In the genomic region with DNA sequence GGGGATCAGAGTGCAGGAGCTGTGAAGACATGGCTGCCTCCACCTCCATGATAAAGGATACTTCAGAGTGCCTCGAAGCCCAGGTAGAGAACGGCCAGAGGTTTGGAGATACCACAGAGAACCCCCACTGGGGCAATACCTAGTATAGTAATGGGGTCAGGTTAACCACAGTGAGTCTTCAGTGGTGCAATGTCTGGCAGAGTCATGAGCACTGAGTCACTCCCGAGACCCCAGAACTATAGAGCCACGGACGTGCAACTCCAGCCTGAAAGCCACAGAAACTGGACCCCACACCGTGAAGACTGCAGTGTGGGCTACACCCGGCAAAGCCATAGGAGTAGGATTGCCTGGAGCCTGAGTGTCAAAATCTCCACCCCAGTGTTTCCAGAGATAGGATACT, we compare ENCODE assay signal across 21 cellular contexts.
DNase-seq lines count a peak whose midpoint lies in the region; ATAC-seq, FAIRE-seq and TF ChIP-seq lines count a peak whose summit lies in the region.
"Had no signal": no experiment of that assay in that cellular context is flagged by ENCODE, and none has a peak within 500 bp of the region (broad histone marks: within the 10 kb centered on the region; RNA-seq: fewer than 3 reads in every experiment).

No MANE protein-coding gene starts in this region.

- no peak for ATAC-seq in GM21576 (IDR thresholded peaks at IDR 0.05; ENCODE audit: unreplicated experiment)
- ATAC-seq: GM23338 had no signal

- no peaks in the 10 kb centered on the region for H4K20me1 ChIP-seq in astrocyte (ENCODE audit: insufficient read depth, low read length)

- H3K4me2 ChIP-seq in astrocyte (ENCODE audit: low read length): no peak overlapping the region
- H3K4me2 ChIP-seq: GM23338 had no signal

- no peak overlapping the region for H3K27ac Mint-ChIP-seq in astrocyte (ENCODE audit: unreplicated experiment)
- no peak overlapping the region for H3K27ac Mint-ChIP-seq in nephron progenitor cell
- H3K27ac Mint-ChIP-seq: CD4-positive, CD25-positive, alpha-beta regulatory T cell; CD8-positive, alpha-beta memory T cell; GM23338 had no signal

- peak; percentile 14 for DNase-seq in NB4 (ENCODE audit: low read depth)
- peak; percentile 10 for DNase-seq in astrocyte (ENCODE audit: low read depth)
- peak; percentile 6 for DNase-seq in iris pigment epithelial cell (ENCODE audit: low read depth)
- no peak for DNase-seq in NCI-H748 (lab: John Stamatoyannopoulos, UW; ENCODE audit: unreplicated experiment)
- no peak for DNase-seq in tibial artery
- DNase-seq in nephron progenitor cell: no peak
- DNase-seq: ACHN; BE2C; C1 segment of cervical spinal cord; CD4-positive, CD25-positive, alpha-beta regulatory T cell; CD8-positive, alpha-beta memory T cell; COR-L47; DMS 273 treated with DMSO at 0.1 percent for 48 hours; DMS53; DND-41; H7 had no signal

- H3K79me2 ChIP-seq in astrocyte (ENCODE audit: insufficient read depth, low read length): no peaks in the 10 kb centered on the region

- H3K36me3 Mint-ChIP-seq in astrocyte (ENCODE audit: low read depth, unreplicated experiment) (no peaks in the 10 kb centered on the region), nephron progenitor cell (ENCODE audit: low read depth) (no peaks in the 10 kb centered on the region)
- H3K36me3 Mint-ChIP-seq: CD4-positive, CD25-positive, alpha-beta regulatory T cell; CD8-positive, alpha-beta memory T cell had no signal

- no peak overlapping the region for H3K4me3 ChIP-seq in NB4 (ENCODE audit: low read depth, low read length)
- no peak overlapping the region for H3K4me3 ChIP-seq in astrocyte (ENCODE audit: insufficient read depth, low read depth, low read length)
- no peak overlapping the region for H3K4me3 ChIP-seq in tibial artery
- H3K4me3 ChIP-seq: GM23338 had no signal

- H3K27ac ChIP-seq in astrocyte (ENCODE audit: low read depth, low read length) (no peak overlapping the region), tibial artery (no peak overlapping the region)

- no peak overlapping the region for H2AFZ ChIP-seq in astrocyte (ENCODE audit: low read depth, low read length)
- H2AFZ ChIP-seq: GM23338 had no signal

- H3K4me1 ChIP-seq in astrocyte (ENCODE audit: insufficient read depth, low read length): no peaks in the 10 kb centered on the region
- H3K4me1 ChIP-seq in tibial artery: no peaks in the 10 kb centered on the region
- H3K4me1 ChIP-seq: BE2C had no signal

- H3K4me1 Mint-ChIP-seq in astrocyte (ENCODE audit: low read depth, unreplicated experiment): no peaks in the 10 kb centered on the region
- no peaks in the 10 kb centered on the region for H3K4me1 Mint-ChIP-seq in nephron progenitor cell
- H3K4me1 Mint-ChIP-seq: CD4-positive, CD25-positive, alpha-beta regulatory T cell; CD8-positive, alpha-beta memory T cell; GM23338 had no signal

- TF ChIP-seq CTCF in NB4 (IDR thresholded peaks at IDR 0.05; ENCODE audit: low read depth, low read length) (no peak), astrocyte (IDR thresholded peaks at IDR 0.05; ENCODE audit: insufficient read depth, low read depth, low read length) (no peak), tibial artery (IDR thresholded peaks at IDR 0.05) (no peak), nephron progenitor cell (IDR thresholded peaks at IDR 0.05) (no peak)

- peaks cover 2% of the 10 kb centered on the region for H3K9me3 Mint-ChIP-seq in astrocyte (ENCODE audit: unreplicated experiment)
- H3K9me3 Mint-ChIP-seq in nephron progenitor cell: no peaks in the 10 kb centered on the region

- no peak for FAIRE-seq in astrocyte (lab: Jason Lieb, UNC)
- FAIRE-seq: A204.1, G401.6, GM12891 had no signal

- H3K27me3 Mint-ChIP-seq in astrocyte (ENCODE audit: low read depth, unreplicated experiment): no peaks in the 10 kb centered on the region
- H3K27me3 Mint-ChIP-seq in nephron progenitor cell (ENCODE audit: low read depth, poor library complexity): no peaks in the 10 kb centered on the region
- H3K27me3 Mint-ChIP-seq: CD4-positive, CD25-positive, alpha-beta regulatory T cell; CD8-positive, alpha-beta memory T cell had no signal

- no peaks in the 10 kb centered on the region for H3K36me3 ChIP-seq in astrocyte (ENCODE audit: insufficient read depth, low read length)
- H3K36me3 ChIP-seq in tibial artery: no peaks in the 10 kb centered on the region
- H3K36me3 ChIP-seq: BE2C had no signal

- no peak for TF ChIP-seq POLR2A in NB4 (IDR thresholded peaks at IDR 0.05; ENCODE audit: extremely low read depth, insufficient read length)

- no peaks in the 10 kb centered on the region for H3K9me3 ChIP-seq in astrocyte (ENCODE audit: insufficient read depth, low read depth, low read length)
- H3K9me3 ChIP-seq in tibial artery: no peaks in the 10 kb centered on the region
- H3K9me3 ChIP-seq: BE2C had no signal

- H3K4me3 Mint-ChIP-seq in astrocyte (ENCODE audit: unreplicated experiment): no peak overlapping the region
- H3K4me3 Mint-ChIP-seq in nephron progenitor cell: no peak overlapping the region
- H3K4me3 Mint-ChIP-seq: CD4-positive, CD25-positive, alpha-beta regulatory T cell; CD8-positive, alpha-beta memory T cell; GM23338 had no signal

- no peaks in the 10 kb centered on the region for H3K27me3 ChIP-seq in astrocyte (ENCODE audit: insufficient read depth, low read length)
- H3K27me3 ChIP-seq in tibial artery: no peaks in the 10 kb centered on the region
- H3K27me3 ChIP-seq: BE2C had no signal

- intact Hi-C loops in tibial artery (cut with DNase I; ENCODE audit: low total_unique reads): no loop called here

- no peak overlapping the region for H3K9ac ChIP-seq in astrocyte (ENCODE audit: low read length)

Comparison
In these comparisons a context has a peak if more than half of its experiments do, and no peak if none do; other contexts are left out.
1. DNase-seq: peak in NB4 (single experiment), astrocyte (single experiment) and iris pigment epithelial cell (single experiment); none in NCI-H748 (single experiment), tibial artery (0 of 2) and nephron progenitor cell (single experiment).